In the genomic region with DNA sequence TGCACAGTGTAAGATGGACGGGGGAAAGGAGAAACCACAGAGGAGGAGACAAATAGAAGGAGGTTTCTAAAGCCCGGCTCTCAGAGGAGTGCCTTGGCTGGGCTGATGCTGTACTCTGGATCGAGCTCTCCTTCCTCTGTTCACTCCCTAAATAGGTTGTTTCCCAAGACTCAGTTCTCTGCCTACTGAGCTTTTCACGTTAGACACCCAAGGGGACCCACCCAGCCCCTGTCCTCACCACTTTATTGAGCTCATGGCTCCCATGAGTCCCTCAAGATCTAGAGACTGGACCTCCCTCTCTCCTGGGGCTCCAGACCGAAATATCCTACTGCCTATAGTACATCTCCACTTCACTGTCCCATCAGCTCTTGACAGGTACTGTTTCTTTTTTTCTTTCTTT, we compare ENCODE assay signal across 24 cellular contexts. TPM values are rescaled to one million over a fixed set of nuclear protein-coding genes. Genes with fewer than 3 reads are reported as not detected.
DNase-seq lines count a peak whose midpoint lies in the region; ATAC-seq and TF ChIP-seq lines count a peak whose summit lies in the region.
"Had no signal": no experiment of that assay in that cellular context is flagged by ENCODE, and none has a peak within 500 bp of the region (broad histone marks: within the 10 kb centered on the region; RNA-seq: fewer than 3 reads in every experiment).

No MANE protein-coding gene starts in this region.

- no peak for DNase-seq in CD14-positive monocyte (ENCODE audit: low spot score)
- DNase-seq in CD4-positive, alpha-beta memory T cell, result no peak
- peak; percentile 79 for DNase-seq in esophagus muscularis mucosa (ENCODE audit: extremely low spot score)
- no peak for DNase-seq in Karpas-422
- DNase-seq in LoVo (ENCODE audit: low spot score), result no peak
- DNase-seq in right atrium auricular region (ENCODE audit: low spot score), result no peak
- DNase-seq: COR-L47; DMS 273 treated with DMSO at 0.1 percent for 48 hours; DND-41; Kasumi-1; MM.1S; NCI-H1092 treated with DMSO at 0.1 percent for 48 hours; NCI-H1694; NCI-H2081 treated with DMSO at 0.1 percent for 48 hours; NCI-H748 treated with DMSO at 0.1 percent for 48 hours; NK-92 treated with Interleukin-12 subunit alpha and Interleukin-12 subunit beta, amount 100 ng/mL, for 24 hours; SHP77 treated with DMSO at 0.1 percent for 48 hours; SK-N-SH had no signal

- H3K79me2 ChIP-seq in Karpas-422 (ENCODE audit: low read length), result no peaks in the 10 kb centered on the region; the same call in 1 of the 2 replicates

- no peak for TF ChIP-seq CTCF in CD14-positive monocyte (IDR thresholded peaks at IDR 0.05)
- TF ChIP-seq CTCF in VCaP (conservative IDR thresholded peaks at IDR 0.05), result no peak
- TF ChIP-seq CTCF in esophagus muscularis mucosa (IDR thresholded peaks at IDR 0.05), result no peak
- TF ChIP-seq CTCF in right atrium auricular region (IDR thresholded peaks at IDR 0.05), result no peak

- CTCF ChIA-PET in CD4-positive, alpha-beta memory T cell (lab: Charles Lee; ENCODE audit: partially characterized antibody), result interaction anchor here (0.7 to 3.3 kb wide), 5 partner anchors 11 to 92 kb away, joined by 3 to 10 read pairs (median 3); no protein-coding TSS in a partner anchor

- no peak overlapping the region for H3K27ac ChIP-seq in CD4-positive, alpha-beta memory T cell (ENCODE audit: low read depth, low read length)
- peak overlapping the region; percentile 100 for H3K27ac ChIP-seq in VCaP
- H3K27ac ChIP-seq in esophagus muscularis mucosa (replicated peaks in 1 of 4), result no peak overlapping the region
- H3K27ac ChIP-seq in Karpas-422 (ENCODE audit: low read length), result no peak overlapping the region
- no peak overlapping the region for H3K27ac ChIP-seq in right atrium auricular region
- H3K27ac ChIP-seq: BLaER1 had no signal

- no peaks in the 10 kb centered on the region for H4K20me1 ChIP-seq in Karpas-422 (ENCODE audit: insufficient read depth, low read depth, low read length)

- H3K36me3 Mint-ChIP-seq in CD14-positive monocyte, result peaks cover 96 to 100% of the 10 kb centered on the region in 2 donors
- peaks cover 82 to 84% of the 10 kb centered on the region in 2 donors for H3K36me3 Mint-ChIP-seq in CD4-positive, alpha-beta memory T cell

- no peak for TF ChIP-seq EP300 in esophagus muscularis mucosa (IDR thresholded peaks at IDR 0.05)

- H3K27me3 ChIP-seq in CD4-positive, alpha-beta memory T cell (ENCODE audit: insufficient read depth, low read length), result no peaks in the 10 kb centered on the region
- H3K27me3 ChIP-seq in esophagus muscularis mucosa (no peaks in the 10 kb centered on the region), Karpas-422 (ENCODE audit: low read length) (no peaks in the 10 kb centered on the region), right atrium auricular region (no peaks in the 10 kb centered on the region)
- H3K27me3 ChIP-seq: BLaER1 had no signal

- ATAC-seq in GM18867 (IDR thresholded peaks at IDR 0.05; ENCODE audit: unreplicated experiment), result no peak

- H3K4me3 ChIP-seq in CD4-positive, alpha-beta memory T cell (ENCODE audit: low read length in 2 of 2), result no peak overlapping the region
- H3K4me3 ChIP-seq in esophagus muscularis mucosa (no peak overlapping the region), Karpas-422 (ENCODE audit: low read length) (no peak overlapping the region), right atrium auricular region (no peak overlapping the region)
- H3K4me3 ChIP-seq: BLaER1 had no signal

- no peak overlapping the region for H3K4me3 Mint-ChIP-seq in CD14-positive monocyte
- peak overlapping the region in 4 of 8 donors; percentile 4 to 66 (median 28) for H3K4me3 Mint-ChIP-seq in CD4-positive, alpha-beta memory T cell

- POLR2A ChIA-PET in CD4-positive, alpha-beta memory T cell (lab: Charles Lee; ENCODE audit: partially characterized antibody), result interaction anchor here (0.7 to 21.5 kb wide), 6 partner anchors 9 to 98 kb away, joined by 3 to 929 read pairs (median 10); partner anchors contain the start of gene GPR183

- H3K4me1 ChIP-seq in CD4-positive, alpha-beta memory T cell (ENCODE audit: insufficient read depth, low read length), result peaks cover 84% of the 10 kb centered on the region
- no peaks in the 10 kb centered on the region for H3K4me1 ChIP-seq in esophagus muscularis mucosa
- peaks cover 35% of the 10 kb centered on the region for H3K4me1 ChIP-seq in Karpas-422 (ENCODE audit: low read length)
- H3K4me1 ChIP-seq in right atrium auricular region, result no peaks in the 10 kb centered on the region

- peak overlapping the region in 5 of 7 donors; percentile 3 to 54 (median 42) for H3K27ac Mint-ChIP-seq in CD14-positive monocyte
- peak overlapping the region; percentile 45 to 98 (median 81) for H3K27ac Mint-ChIP-seq in CD4-positive, alpha-beta memory T cell

- no peak overlapping the region for H3K4me2 ChIP-seq in Karpas-422 (ENCODE audit: low read depth, low read length, poor library complexity, severe bottlenecking)
- H3K4me2 ChIP-seq: BLaER1, SK-N-SH had no signal

- whole genome bisulfite sequencing in esophagus muscularis mucosa, result 87% methylated on average over 5 of the region's 5 CpGs

- H3K27me3 Mint-ChIP-seq in CD14-positive monocyte (ENCODE audit: low read depth in 3 of 3), result peaks cover 0 to 2% (median 1%) of the 10 kb centered on the region in 3 donors
- no peaks in the 10 kb centered on the region for H3K27me3 Mint-ChIP-seq in CD4-positive, alpha-beta memory T cell

- no peaks in the 10 kb centered on the region for H3K9me3 Mint-ChIP-seq in CD14-positive monocyte
- no peaks in the 10 kb centered on the region for H3K9me3 Mint-ChIP-seq in CD4-positive, alpha-beta memory T cell

- TF ChIP-seq POLR2A in esophagus muscularis mucosa (IDR thresholded peaks at IDR 0.05; ENCODE audit: low read depth), result no peak

- intact Hi-C loops in CD14-positive monocyte (cut with micrococcal nuclease) (no loop called here), esophagus muscularis mucosa (cut with DNase I) (no loop called here)
- intact Hi-C loops in CD4-positive, alpha-beta memory T cell (cut with micrococcal nuclease), result no loop called here

- H3K9me2 ChIP-seq in Karpas-422 (replicated peaks; ENCODE audit: insufficient read depth, low read length), result no peaks in the 10 kb centered on the region
- H3K9me2 ChIP-seq: SK-N-SH had no signal

- peaks cover 13% of the 10 kb centered on the region for H3K4me1 Mint-ChIP-seq in CD14-positive monocyte
- H3K4me1 Mint-ChIP-seq in CD4-positive, alpha-beta memory T cell, result peaks cover 75 to 98% (median 86%) of the 10 kb centered on the region in 4 donors

- H2AFZ ChIP-seq in Karpas-422 (ENCODE audit: low read length), result no peak overlapping the region

- H3K9ac ChIP-seq in Karpas-422 (ENCODE audit: low read length), result no peak overlapping the region
- H3K9ac ChIP-seq: BLaER1, SK-N-SH had no signal

- peaks cover 27% of the 10 kb centered on the region for H3K36me3 ChIP-seq in CD4-positive, alpha-beta memory T cell (ENCODE audit: insufficient read depth, low read length)
- H3K36me3 ChIP-seq in esophagus muscularis mucosa (peaks cover 7 to 86% (median 73%) of the 10 kb centered on the region in 4 donors), Karpas-422 (ENCODE audit: insufficient read depth, low read length) (peaks cover 2% of the 10 kb centered on the region; the same call in 1 of the 2 replicates), right atrium auricular region (peaks cover 21% of the 10 kb centered on the region)

- H3K9me3 ChIP-seq in CD4-positive, alpha-beta memory T cell (ENCODE audit: control insufficient read depth in 1 of 2, low read length in 2 of 2), result no peaks in the 10 kb centered on the region
- no peaks in the 10 kb centered on the region for H3K9me3 ChIP-seq in esophagus muscularis mucosa
- no peaks in the 10 kb centered on the region for H3K9me3 ChIP-seq in Karpas-422 (ENCODE audit: low read length)
- no peaks in the 10 kb centered on the region for H3K9me3 ChIP-seq in right atrium auricular region
- H3K9me3 ChIP-seq: BLaER1, SK-N-SH had no signal

RNA-seq across cellular contexts. Expression of gene GPR183, which starts 38.1 kb away (rescaled TPM):
- 100 to 1,000 TPM; 190 to 288 TPM for polyA plus RNA-seq in CD14-positive monocyte
- total RNA-seq in CD4-positive, alpha-beta memory T cell, result 100 to 1,000 TPM; 203 to 204 TPM
- 100 to 1,000 TPM; 563 to 954 TPM for polyA plus RNA-seq in CD4-positive, alpha-beta memory T cell
- total RNA-seq in esophagus muscularis mucosa, result 10 to 100 TPM; 11.9 to 32.1 (median 22.3) TPM
- total RNA-seq in Karpas-422 (2014; rRNA removed; shearing (Covaris generic); ENCODE audit: low replicate concordance), result 0.11 TPM in 1 of 2 replicates, not detected in the other
- 10 to 100 TPM in 1 of 2 donors, 1 to 10 TPM in 1; 7.6 to 13.3 TPM for total RNA-seq in right atrium auricular region
- total RNA-seq: A673, G401, HT1080 had no signal
